In genomic region chr3:9820543-9820942, GRCh38 we compare ENCODE assay signal across 19 cellular contexts.
"Had no signal": no experiment of that assay in that cellular context is flagged by ENCODE, and none has a peak within 500 bp of the region (broad histone marks: within the 10 kb centered on the region; RNA-seq: fewer than 3 reads in every experiment).

No MANE protein-coding gene starts in this region.

- H3K4me1 ChIP-seq: colonic mucosa, pancreas, transverse colon had no signal

- H3K36me3 ChIP-seq: colonic mucosa, pancreas, transverse colon had no signal

- H3K27ac ChIP-seq: colonic mucosa, hepatocyte, pancreas, stomach, thoracic aorta, transverse colon had no signal

- FAIRE-seq: endothelial cell of umbilical vein, kidney, pancreas had no signal

- H3K4me2 ChIP-seq: hepatocyte had no signal

- H3K27me3 ChIP-seq: colonic mucosa, hepatocyte, pancreas, stomach, transverse colon had no signal

- H3K4me1 Mint-ChIP-seq: stimulated activated memory B cell treated with anti-CD40 and anti-IgM and Interleukin-4, amounts not matched to agents 10 μg/mL and 1 μg/mL and 100 μg/mL, for 72 hours had no signal

- H3K4me3 Mint-ChIP-seq: naive thymus-derived CD4-positive, alpha-beta T cell; stimulated activated memory B cell treated with anti-CD40 and anti-IgM and Interleukin-4, amounts not matched to agents 10 μg/mL and 1 μg/mL and 100 μg/mL, for 72 hours had no signal

- H3K4me3 ChIP-seq: colonic mucosa, hepatocyte, pancreas, stomach, thoracic aorta, transverse colon had no signal

- H3K9me3 ChIP-seq: colonic mucosa, pancreas, stomach, thoracic aorta, transverse colon had no signal

- H3K79me2 ChIP-seq: hepatocyte had no signal

- DNase-seq: colonic mucosa; head of caudate nucleus; kidney; left cardiac atrium; left ventricle myocardium superior; naive thymus-derived CD4-positive, alpha-beta T cell; nucleus accumbens; pancreas; right cardiac atrium; stimulated activated CD4-positive, alpha-beta T cell treated with anti-CD3 and anti-CD28 coated beads, Interleukin-4, amount 100 ng/mL, for 1 hour; stimulated activated CD8-positive, alpha-beta memory T cell treated with anti-CD3 and anti-CD28 coated beads, Interleukin-4, amount 100 ng/mL, for 48 hours; stomach; substantia nigra; transverse colon had no signal

- ATAC-seq: left cardiac atrium; left ventricle myocardium superior; naive thymus-derived CD4-positive, alpha-beta T cell; right cardiac atrium; stimulated activated memory B cell treated with anti-CD40 and anti-IgM and Interleukin-4, amounts not matched to agents 10 μg/mL and 1 μg/mL and 100 μg/mL, for 72 hours had no signal

- H2AFZ ChIP-seq: hepatocyte had no signal

- H3K9me3 Mint-ChIP-seq: stimulated activated memory B cell treated with anti-CD40 and anti-IgM and Interleukin-4, amounts not matched to agents 10 μg/mL and 1 μg/mL and 100 μg/mL, for 72 hours had no signal

- H3K27me3 Mint-ChIP-seq: naive thymus-derived CD4-positive, alpha-beta T cell; progenitor cell of endocrine pancreas; stimulated activated memory B cell treated with anti-CD40 and anti-IgM and Interleukin-4, amounts not matched to agents 10 μg/mL and 1 μg/mL and 100 μg/mL, for 72 hours had no signal

- H3K27ac Mint-ChIP-seq: progenitor cell of endocrine pancreas; stimulated activated memory B cell treated with anti-CD40 and anti-IgM and Interleukin-4, amounts not matched to agents 10 μg/mL and 1 μg/mL and 100 μg/mL, for 72 hours had no signal
